ENCODE assay signal across 8 cellular contexts in genomic region chr22:36330655-36331305, GRCh38. TPM values are rescaled to one million over a fixed set of nuclear protein-coding genes. Genes with fewer than 3 reads are reported as not detected.
A peak's percentile ranks its signal among the peaks of the same experiment; 100 is the strongest.
DNase-seq lines count a peak whose midpoint lies in the region; ATAC-seq lines count a peak whose summit lies in the region.

No MANE protein-coding gene starts in this region.

- no peaks in the 10 kb centered on the region for H3K9me3 Mint-ChIP-seq in naive thymus-derived CD8-positive, alpha-beta T cell

- H3K36me3 Mint-ChIP-seq in naive thymus-derived CD8-positive, alpha-beta T cell, result peaks cover 6 to 69% (median 24%) of the 10 kb centered on the region in 3 donors

- 92 to 93% methylated on average over 20 of the region's 20 CpGs for WGBS in ectodermal cell, 2 experiments

- peak; percentile 68 for DNase-seq in ELR (ENCODE audit: low read depth)
- peak; percentile 94 for DNase-seq in RPMI7951 (ENCODE audit: low read depth)
- DNase-seq in naive thymus-derived CD8-positive, alpha-beta T cell, result peak in 1 of 10 donors; percentile 60
- DNase-seq in HuH-7.5 (ENCODE audit: low spot score), result no peak
- DNase-seq in NCI-H2196 treated with DMSO at 0.1 percent for 48 hours (lab: John Stamatoyannopoulos, UW; ENCODE audit: unreplicated experiment), result no peak

- no peak overlapping the region for H3K4me3 ChIP-seq in ectodermal cell (ENCODE audit: insufficient read depth, low read depth, low read length)

- no peaks in the 10 kb centered on the region for H3K27me3 Mint-ChIP-seq in naive thymus-derived CD8-positive, alpha-beta T cell

- H3K4me3 Mint-ChIP-seq in naive thymus-derived CD8-positive, alpha-beta T cell, result peak overlapping the region; percentile 80 to 96 (median 92)

- POLR2A ChIA-PET in naive thymus-derived CD8-positive, alpha-beta T cell (lab: Charles Lee), result interaction anchor here (0.6 to 50.0 kb wide), 10 partner anchors 9 to 1353 kb away, joined by 5 to 2215 read pairs (median 14); partner anchors contain the start of genes MYH9 and TXN2

- H3K4me1 ChIP-seq in ectodermal cell (ENCODE audit: control insufficient read depth, insufficient read depth, low read length), result peaks cover 88% of the 10 kb centered on the region

- H3K27me3 ChIP-seq in ectodermal cell (ENCODE audit: control insufficient read depth, insufficient read depth, low read length, poor library complexity, severe bottlenecking), result no peaks in the 10 kb centered on the region

- H3K27ac ChIP-seq in ectodermal cell (ENCODE audit: insufficient read depth, low read depth, low read length, poor library complexity, severe bottlenecking), result peak overlapping the region; percentile 55

- no peaks in the 10 kb centered on the region for H3K9me3 ChIP-seq in ectodermal cell (ENCODE audit: control insufficient read depth, low read length)

- peaks cover 67 to 96% (median 94%) of the 10 kb centered on the region in 4 donors for H3K4me1 Mint-ChIP-seq in naive thymus-derived CD8-positive, alpha-beta T cell

- peak overlapping the region; percentile 96 to 99 (median 99) for H3K27ac Mint-ChIP-seq in naive thymus-derived CD8-positive, alpha-beta T cell

- peaks cover 11% of the 10 kb centered on the region for H3K36me3 ChIP-seq in ectodermal cell (ENCODE audit: control insufficient read depth, insufficient read depth, low read length)

- ATAC-seq in naive thymus-derived CD8-positive, alpha-beta T cell, result no peak
- ATAC-seq in GM21619 (IDR thresholded peaks at IDR 0.05; ENCODE audit: unreplicated experiment) (no peak), HG03469 (IDR thresholded peaks at IDR 0.05; ENCODE audit: unreplicated experiment) (no peak)

RNA-seq across cellular contexts. Expression of gene MYH9, which starts 57.0 kb away (rescaled TPM):
- 260 and 282 TPM in 2 replicates for total RNA-seq in RPMI7951 (2014; rRNA removed; shearing (Covaris generic))
- polyA plus RNA-seq in ectodermal cell (2013, experiment 1 of 4), result 179 TPM
- polyA plus RNA-seq in ectodermal cell (2013, experiment 2 of 4), result 216 TPM
- polyA plus RNA-seq in ectodermal cell (2013, experiment 3 of 4), result 128 TPM
- 141 TPM for polyA plus RNA-seq in ectodermal cell (2013, experiment 4 of 4)
- total RNA-seq in naive thymus-derived CD8-positive, alpha-beta T cell, result 100 to 1,000 TPM; 711 to 718 TPM
- polyA plus RNA-seq in naive thymus-derived CD8-positive, alpha-beta T cell, result 100 to 1,000 TPM in 2 of 3 donors, 10 to 100 TPM in 1; 51.2 to 389 (median 105) TPM

Comparison
In these comparisons a context has a peak if more than half of its experiments do, and no peak if none do; other contexts are left out.
1. DNase-seq: peak in ELR (single experiment) and RPMI7951 (single experiment); none in HuH-7.5 (single experiment) and NCI-H2196 treated with DMSO at 0.1 percent for 48 hours (single experiment).